In the genomic region with DNA sequence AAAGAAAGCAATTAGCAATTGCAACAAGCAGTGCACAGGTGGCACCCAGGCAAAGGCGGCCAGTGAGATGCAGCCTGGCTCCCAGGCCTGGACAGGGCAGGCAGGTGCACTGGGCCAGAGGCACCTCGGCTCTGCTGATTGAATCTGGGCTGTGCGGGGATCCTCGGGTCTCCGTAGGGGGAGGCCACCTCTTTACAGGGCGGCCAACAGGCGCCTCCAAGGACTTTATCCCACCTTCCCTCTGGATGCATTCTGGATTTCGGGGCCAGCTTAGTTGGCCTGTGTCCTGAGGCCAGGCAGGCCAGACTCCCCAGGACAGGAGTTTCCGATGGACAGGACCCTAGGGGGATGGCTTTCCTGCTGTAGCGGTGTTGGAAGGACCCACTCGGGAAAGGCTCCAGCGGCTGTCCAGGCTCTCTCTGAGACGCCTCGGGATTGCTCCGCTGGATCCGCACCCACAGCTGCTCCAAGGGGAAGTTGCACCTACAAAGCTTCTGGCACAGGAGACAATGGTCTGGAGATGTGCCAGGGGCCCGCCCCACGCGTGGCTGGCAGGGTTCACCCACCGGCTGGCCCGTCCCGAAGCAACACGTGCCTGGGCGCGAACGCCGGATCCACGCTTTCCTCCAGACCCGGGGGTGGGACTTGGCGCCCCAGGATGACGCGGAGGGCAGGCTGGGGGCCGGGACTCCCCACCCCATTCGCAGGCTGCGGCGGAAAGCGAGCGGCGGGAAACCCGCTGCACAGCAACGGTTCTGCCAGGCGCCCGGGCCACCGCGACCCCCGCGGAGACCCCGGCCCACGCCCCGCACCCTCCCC, we compare ENCODE assay signal across 8 cellular contexts. TPM values are rescaled to one million over a fixed set of nuclear protein-coding genes. Genes with fewer than 3 reads are reported as not detected.
DNase-seq lines count a peak whose midpoint lies in the region; TF ChIP-seq lines count a peak whose summit lies in the region.

No MANE protein-coding gene starts in this region.

- no peaks in the 10 kb centered on the region for H3K9me2 ChIP-seq in Loucy (replicated peaks; ENCODE audit: low read depth, low read length)

- peak overlapping the region; percentile 43; the same call in 1 of the 2 replicates for H2AFZ ChIP-seq in Loucy (ENCODE audit: low read length)

- CTCF ChIA-PET in MCF 10A (lab: Yijun Ruan, JAX) = interaction anchor here (0.6 kb wide), 1 partner anchor 384 kb away, joined by 3 read pairs; no protein-coding TSS in a partner anchor

- H3K27me3 Mint-ChIP-seq in MCF 10A (ENCODE audit: insufficient read depth, unreplicated experiment) (no peaks in the 10 kb centered on the region), immature natural killer cell (ENCODE audit: low read depth in 3 of 3) (peaks cover 0 to 3% (median 0%) of the 10 kb centered on the region in 3 donors)

- intact Hi-C loops in MCF 10A (cut with micrococcal nuclease) = no loop called here

- POLR2A ChIA-PET in MCF 10A (lab: Yijun Ruan, JAX) = interaction anchor here (0.7 to 1.0 kb wide), 2 partner anchors 70 to 260 kb away, joined by 3 to 4 read pairs; no protein-coding TSS in a partner anchor

- TF ChIP-seq POLR2A in GM19099 (IDR thresholded peaks at IDR 0.05; ENCODE audit: extremely low read depth, insufficient read length, low read depth) = peak; percentile 27

- no peaks in the 10 kb centered on the region for H3F3A ChIP-seq in Loucy (ENCODE audit: low read depth)

- H3K27me3 ChIP-seq in Loucy (ENCODE audit: insufficient read depth, low read length, poor library complexity, severe bottlenecking) = no peaks in the 10 kb centered on the region

- H3K4me1 Mint-ChIP-seq in MCF 10A (ENCODE audit: insufficient read depth, unreplicated experiment) = peaks cover 5% of the 10 kb centered on the region
- H3K4me1 Mint-ChIP-seq in immature natural killer cell = peaks cover 4 to 5% of the 10 kb centered on the region in 2 donors

- in situ Hi-C loops in ACHN (cut with HindIII; ENCODE audit: low pct_ligation_motif_present, low pct_unique_long_range_greater_than_20kb, low sequenced_read_pairs) = no loop called here

- no peak overlapping the region for H3K27ac Mint-ChIP-seq in MCF 10A (ENCODE audit: low read depth, unreplicated experiment)
- H3K27ac Mint-ChIP-seq in immature natural killer cell = peak overlapping the region in 3 of 6 donors; percentile 57 to 80 (median 73)

- H3K4me1 ChIP-seq in Loucy (ENCODE audit: insufficient read depth, low read length, poor library complexity, severe bottlenecking) = peaks cover 26% of the 10 kb centered on the region

- TSS peak; percentile 66 for BruUV-seq in MCF 10A (replicated peaks; lab: Mats Ljungman, UMichigan)

- no peaks in the 10 kb centered on the region for H3K9me3 ChIP-seq in Loucy (ENCODE audit: insufficient read depth, low read depth, low read length)

- H3K79me2 ChIP-seq in Loucy (ENCODE audit: insufficient read depth, low read length) = peaks cover 43% of the 10 kb centered on the region

- peak overlapping the region; percentile 93 for H3K4me2 ChIP-seq in Loucy (ENCODE audit: low read depth, low read length, poor library complexity, severe bottlenecking)

- TF ChIP-seq CTCF in Loucy (conservative IDR thresholded peaks at IDR 0.05; ENCODE audit: low read length) = no peak
- TF ChIP-seq CTCF in MCF 10A (IDR thresholded peaks at IDR 0.05; ENCODE audit: unreplicated experiment) = no peak

- no peaks in the 10 kb centered on the region for H3K9me3 Mint-ChIP-seq in MCF 10A (ENCODE audit: unreplicated experiment)
- no peaks in the 10 kb centered on the region for H3K9me3 Mint-ChIP-seq in immature natural killer cell

- H3K36me3 Mint-ChIP-seq in MCF 10A (ENCODE audit: insufficient read depth, unreplicated experiment) = no peaks in the 10 kb centered on the region
- no peaks in the 10 kb centered on the region for H3K36me3 Mint-ChIP-seq in immature natural killer cell

- no peaks in the 10 kb centered on the region; the same call in 1 of the 2 replicates for H3K36me3 ChIP-seq in Loucy (ENCODE audit: insufficient read depth, low read length)

- peak overlapping the region; percentile 84 for H3K9ac ChIP-seq in Loucy (ENCODE audit: low read depth, low read length, poor library complexity, severe bottlenecking)

- peak; percentile 62 for DNase-seq in ACHN
- DNase-seq in UCSD-AML1 (lab: John Stamatoyannopoulos, UW; ENCODE audit: unreplicated experiment) = peak; percentile 74
- peak; percentile 72 for DNase-seq in MCF 10A (ENCODE audit: unreplicated experiment)
- peak; percentile 63 to 67 (median 66) for DNase-seq in immature natural killer cell
- DNase-seq in stimulated activated CD4-positive, alpha-beta T cell treated with anti-CD3 and anti-CD28 coated beads, Interleukin-12 subunit alpha, Interleukin-12 subunit beta, amount 100 ng/mL, for 4 hours = peak; percentile 80
- no peak for DNase-seq in NCI-H774 (lab: John Stamatoyannopoulos, UW)

- peak overlapping the region; percentile 74 for H3K4me3 ChIP-seq in Loucy (ENCODE audit: low read length, poor library complexity, severe bottlenecking)

- H4K20me1 ChIP-seq in Loucy (ENCODE audit: insufficient read depth, low read length, poor library complexity, severe bottlenecking) = peaks cover 22% of the 10 kb centered on the region

- peak overlapping the region; percentile 72 for H3K4me3 Mint-ChIP-seq in MCF 10A (ENCODE audit: unreplicated experiment)
- peak overlapping the region; percentile 59 to 83 (median 73) for H3K4me3 Mint-ChIP-seq in immature natural killer cell

RNA-seq across cellular contexts. Expression of a gene that starts 0.8 kb away (rescaled TPM):
- 16.0 and 25.4 TPM in 2 replicates for total RNA-seq in MCF 10A (2022)
- 1 to 10 TPM in 2 of 3 donors, under 1 TPM in 1; 0.84 to 7.1 (median 1.7) TPM for polyA plus RNA-seq in immature natural killer cell
